ENCODE assay signal across 25 cellular contexts in the genomic region with DNA sequence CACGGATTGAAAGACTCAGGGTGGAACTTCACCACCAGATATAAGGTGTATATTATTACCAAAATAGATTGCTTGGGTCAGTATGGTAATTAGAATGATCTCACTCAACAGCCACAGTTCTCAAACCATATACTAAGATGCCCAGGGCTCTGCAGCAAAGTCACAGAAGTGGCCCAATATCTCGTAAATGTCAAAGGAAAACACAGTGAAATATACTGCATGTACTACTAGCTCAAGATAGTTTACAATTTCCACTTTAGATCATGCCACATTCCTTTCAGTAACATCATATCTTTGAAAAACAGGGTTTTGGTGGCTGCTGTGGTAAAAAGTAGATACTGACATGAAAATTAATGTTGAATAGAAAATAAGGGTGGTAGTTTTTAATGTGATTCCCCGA.
"Had no signal": no experiment of that assay in that cellular context is flagged by ENCODE, and none has a peak within 500 bp of the region (broad histone marks: within the 10 kb centered on the region; RNA-seq: fewer than 3 reads in every experiment).

No MANE protein-coding gene starts in this region.

- ATAC-seq: K562, T-cell had no signal

- H3K4me3 ChIP-seq: K562 had no signal

- DNase-seq: Kasumi-1, MV-4-11, NCI-H1092, NCI-H1105 treated with DMSO at 0.1 percent for 48 hours, NCI-H1417 treated with DMSO at 0.1 percent for 48 hours, NCI-H146, NCI-H1694 treated with DMSO at 0.1 percent for 48 hours, NCI-H1930, NCI-H2081, NCI-H2107, NCI-H2171, NCI-H226, NCI-H446, NCI-H510A, NCI-H524 treated with DMSO at 0.1 percent for 48 hours, NCI-H69, NCI-H774, RPMI8226, SHP77, SK-N-SH, SW 1271, T-cell had no signal

- H3K9ac ChIP-seq: KMS-11, SK-N-SH had no signal

- H3K27ac ChIP-seq: HL-60, KMS-11 had no signal

- H3K4me2 ChIP-seq: KMS-11, SK-N-SH had no signal

- H3K9me3 ChIP-seq: SK-N-SH had no signal
